ENCODE assay signal across 12 cellular contexts in the genomic region with DNA sequence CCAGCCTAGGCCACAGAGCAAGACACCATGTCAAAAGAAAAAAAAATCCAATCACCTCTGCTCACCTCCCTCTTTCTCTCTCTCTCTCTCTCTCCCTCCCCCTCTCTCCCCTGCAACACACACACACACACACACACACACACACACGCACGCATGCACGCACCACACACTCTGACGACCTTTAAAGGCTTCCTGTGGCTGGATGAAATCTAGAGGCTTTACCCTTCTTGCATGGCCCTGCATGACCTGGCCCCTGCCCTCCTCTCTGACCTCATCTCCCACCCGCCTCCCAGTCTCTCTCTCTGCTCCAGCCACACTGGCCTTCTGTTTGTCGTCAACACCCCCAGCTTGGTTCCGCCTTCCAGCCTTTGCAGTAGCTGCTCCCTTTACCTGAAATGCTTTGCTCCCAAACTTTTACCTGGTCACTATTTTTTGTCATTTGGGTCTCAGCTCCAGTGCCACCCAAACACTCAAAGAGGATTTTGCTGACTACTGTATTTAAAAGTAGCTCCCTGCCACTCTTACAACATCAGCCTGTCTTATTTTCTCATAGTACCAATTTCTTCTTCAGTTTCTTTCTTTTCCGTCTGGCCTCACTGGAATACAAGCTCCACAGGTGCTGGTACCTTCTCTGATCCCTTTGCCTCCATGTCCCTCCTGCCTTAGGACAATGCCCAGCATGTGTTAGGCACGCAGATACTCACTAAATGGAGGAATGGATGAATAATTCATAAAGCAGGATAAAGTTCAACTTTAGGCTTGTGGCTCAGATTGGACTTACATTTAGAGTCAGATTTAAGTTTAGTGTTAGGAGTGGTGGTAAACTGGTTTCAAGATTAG. TPM values are rescaled to one million over a fixed set of nuclear protein-coding genes. Genes with fewer than 3 reads are reported as not detected.
DNase-seq lines count a peak whose midpoint lies in the region; ATAC-seq and TF ChIP-seq lines count a peak whose summit lies in the region.
"Had no signal": no experiment of that assay in that cellular context is flagged by ENCODE, and none has a peak within 500 bp of the region (broad histone marks: within the 10 kb centered on the region; RNA-seq: fewer than 3 reads in every experiment).

No MANE protein-coding gene starts in this region.

- no peaks in the 10 kb centered on the region for H3K4me1 ChIP-seq in DND-41 (ENCODE audit: insufficient read depth, low read length)
- H3K4me1 ChIP-seq in smooth muscle cell (ENCODE audit: low read depth), result no peaks in the 10 kb centered on the region

- CTCF ChIA-PET in activated naive CD4-positive, alpha-beta T cell treated with anti-CD3 and anti-CD28 coated beads, Interleukin-2, amount 10 ng/mL, durations not matched to agents 7 days and 5 days (lab: Charles Lee), result interaction anchor here (1.0 to 27.0 kb wide), 6 partner anchors 9 to 26 kb away, joined by 4 to 780 read pairs (median 8); partner anchors contain the start of genes LST1, LTB and NCR3

- H3K36me3 Mint-ChIP-seq in IgD-negative memory B cell (peaks cover 6% of the 10 kb centered on the region), natural killer cell (no peaks in the 10 kb centered on the region)
- H3K36me3 Mint-ChIP-seq in activated naive CD4-positive, alpha-beta T cell treated with anti-CD3 and anti-CD28 coated beads, Interleukin-2, amount 10 ng/mL, durations not matched to agents 7 days and 5 days, result peaks cover 22% of the 10 kb centered on the region

- H3K27me3 Mint-ChIP-seq in IgD-negative memory B cell, result no peaks in the 10 kb centered on the region
- peaks cover 33% of the 10 kb centered on the region for H3K27me3 Mint-ChIP-seq in activated naive CD4-positive, alpha-beta T cell treated with anti-CD3 and anti-CD28 coated beads, Interleukin-2, amount 10 ng/mL, durations not matched to agents 7 days and 5 days
- H3K27me3 Mint-ChIP-seq in natural killer cell (ENCODE audit: low read depth in 2 of 2), result no peaks in the 10 kb centered on the region

- H3K9ac ChIP-seq in DND-41 (ENCODE audit: low read depth, low read length) (no peak overlapping the region), smooth muscle cell (ENCODE audit: low read depth) (no peak overlapping the region)

- H3K36me3 ChIP-seq in DND-41 (ENCODE audit: insufficient read depth, low read length) (no peaks in the 10 kb centered on the region), smooth muscle cell (ENCODE audit: low read depth) (no peaks in the 10 kb centered on the region)
- H3K36me3 ChIP-seq: ovary had no signal

- H3F3A ChIP-seq in smooth muscle cell (ENCODE audit: low read depth), result peaks cover 10% of the 10 kb centered on the region

- H3K79me2 ChIP-seq in DND-41 (ENCODE audit: insufficient read depth, low read length) (no peaks in the 10 kb centered on the region), smooth muscle cell (ENCODE audit: low read depth) (no peaks in the 10 kb centered on the region)

- no peak overlapping the region for H2AFZ ChIP-seq in DND-41 (ENCODE audit: low read depth, low read length)
- no peak overlapping the region for H2AFZ ChIP-seq in smooth muscle cell (ENCODE audit: low read depth)

- no peak overlapping the region for H3K27ac ChIP-seq in DND-41 (ENCODE audit: low read length)
- H3K27ac ChIP-seq in smooth muscle cell (ENCODE audit: low read depth), result no peak overlapping the region
- H3K27ac ChIP-seq: ovary had no signal

- H3K9me3 ChIP-seq in DND-41 (ENCODE audit: insufficient read depth, low read length, severe bottlenecking), result no peaks in the 10 kb centered on the region
- no peaks in the 10 kb centered on the region for H3K9me3 ChIP-seq in smooth muscle cell (replicated peaks; ENCODE audit: low read depth)
- H3K9me3 ChIP-seq: ovary had no signal

- H3K27me3 ChIP-seq in DND-41 (ENCODE audit: insufficient read depth, low read length, poor library complexity) (no peaks in the 10 kb centered on the region), smooth muscle cell (ENCODE audit: low read depth) (no peaks in the 10 kb centered on the region)
- H3K27me3 ChIP-seq: ovary had no signal

- no peak overlapping the region for H3K4me2 ChIP-seq in DND-41 (ENCODE audit: insufficient read depth, low read length)
- no peak overlapping the region for H3K4me2 ChIP-seq in smooth muscle cell

- ATAC-seq in DND-41 (ENCODE audit: insufficient read depth, low read depth) (0 out of 3 replicates have a peak, but pooled peaks have one; percentile 17), natural killer cell (peak; percentile 23 to 36 (median 31)), GM18498 (IDR thresholded peaks at IDR 0.05; ENCODE audit: unreplicated experiment) (no peak), HG03571 (IDR thresholded peaks at IDR 0.05; ENCODE audit: unreplicated experiment) (no peak)

- peak overlapping the region; percentile 51 to 99 (median 93) for H3K27ac Mint-ChIP-seq in IgD-negative memory B cell
- H3K27ac Mint-ChIP-seq in activated naive CD4-positive, alpha-beta T cell treated with anti-CD3 and anti-CD28 coated beads, Interleukin-2, amount 10 ng/mL, durations not matched to agents 7 days and 5 days, result peak overlapping the region; percentile 85
- peak overlapping the region; percentile 95 for H3K27ac Mint-ChIP-seq in natural killer cell

- H3K4me3 ChIP-seq in DND-41 (ENCODE audit: low read depth in 1 of 2, low read length in 2 of 2) (no peak overlapping the region), smooth muscle cell (no peak overlapping the region)
- H3K4me3 ChIP-seq: ovary had no signal

- H3K4me1 Mint-ChIP-seq in IgD-negative memory B cell (peaks cover 40 to 64% (median 62%) of the 10 kb centered on the region in 3 donors), natural killer cell (peaks cover 35 to 53% of the 10 kb centered on the region in 2 donors)
- H3K4me1 Mint-ChIP-seq in activated naive CD4-positive, alpha-beta T cell treated with anti-CD3 and anti-CD28 coated beads, Interleukin-2, amount 10 ng/mL, durations not matched to agents 7 days and 5 days, result peaks cover 71% of the 10 kb centered on the region

- intact Hi-C loops in natural killer cell (cut with micrococcal nuclease), result loop anchor here (1.0 kb wide), 1 partner anchor 7 kb away; no protein-coding TSS in a partner anchor

- WGBS in smooth muscle cell (ENCODE audit: low lambda C conversion rate), result 59% methylated on average over 9 of the region's 9 CpGs

- TF ChIP-seq CTCF in DND-41 (IDR thresholded peaks at IDR 0.05; ENCODE audit: borderline replicate concordance, extremely low read depth, low read length, poor library complexity, severe bottlenecking) (no peak), natural killer cell (IDR thresholded peaks at IDR 0.05) (no peak), smooth muscle cell (IDR thresholded peaks at IDR 0.05; ENCODE audit: borderline replicate concordance, insufficient read depth, poor library complexity, severe bottlenecking) (no peak)

- no peak for DNase-seq in DND-41
- DNase-seq in activated naive CD4-positive, alpha-beta T cell treated with anti-CD3 and anti-CD28 coated beads, Interleukin-2, amount 10 ng/mL, durations not matched to agents 7 days and 5 days, result peak; percentile 52
- DNase-seq in natural killer cell, result no peak
- DNase-seq in A172 (ENCODE audit: low spot score), result no peak
- DNase-seq in smooth muscle cell (lab: John Stamatoyannopoulos, UW; ENCODE audit: unreplicated experiment), result no peak
- DNase-seq: dermis blood vessel endothelial cell, foreskin fibroblast, NCI-H446 treated with DMSO at 0.1 percent for 48 hours, ovary had no signal

- H3K9me3 Mint-ChIP-seq in IgD-negative memory B cell (no peaks in the 10 kb centered on the region), natural killer cell (no peaks in the 10 kb centered on the region)
- H3K9me3 Mint-ChIP-seq in activated naive CD4-positive, alpha-beta T cell treated with anti-CD3 and anti-CD28 coated beads, Interleukin-2, amount 10 ng/mL, durations not matched to agents 7 days and 5 days, result no peaks in the 10 kb centered on the region

- H3K4me3 Mint-ChIP-seq in IgD-negative memory B cell (peak overlapping the region in 3 of 4 donors; percentile 19 to 80 (median 25)), natural killer cell (peak overlapping the region; percentile 78)
- H3K4me3 Mint-ChIP-seq in activated naive CD4-positive, alpha-beta T cell treated with anti-CD3 and anti-CD28 coated beads, Interleukin-2, amount 10 ng/mL, durations not matched to agents 7 days and 5 days, result peak overlapping the region; percentile 13

- H4K20me1 ChIP-seq in DND-41 (ENCODE audit: insufficient read depth, low read length) (no peaks in the 10 kb centered on the region), smooth muscle cell (ENCODE audit: low read depth) (no peaks in the 10 kb centered on the region)

RNA-seq across cellular contexts. Expression of gene LTA, which starts 4.3 kb away (rescaled TPM):
- polyA plus RNA-seq in IgD-negative memory B cell (16.3 TPM), smooth muscle cell (0.74 TPM in 1 of 2 replicates, not detected in the other)
- total RNA-seq in natural killer cell (10 to 100 TPM in 1 of 3 donors, 1 to 10 TPM in 2; 7.6 to 13.1 (median 8.7) TPM), smooth muscle cell (1.8 TPM in 1 of 2 replicates, not detected in the other)
- not detected in 2 replicates for total RNA-seq in A172 (2014; rRNA removed; shearing (Covaris generic))
- total RNA-seq: dermis blood vessel endothelial cell had no signal

RNA-seq across cellular contexts. Expression of gene TNF, which starts 7.6 kb away (rescaled TPM):
- polyA plus RNA-seq in IgD-negative memory B cell (6.4 TPM), smooth muscle cell (1.5 and 2.4 TPM in 2 replicates)
- total RNA-seq in natural killer cell (10 to 100 TPM; 24.2 to 60.8 (median 46.9) TPM), smooth muscle cell (0.94 and 3.0 TPM in 2 replicates)
- not detected in 2 replicates for total RNA-seq in A172 (2014; rRNA removed; shearing (Covaris generic))

RNA-seq across cellular contexts. Expression of gene LTB, which starts 14.5 kb away (rescaled TPM):
- 2,767 TPM for polyA plus RNA-seq in IgD-negative memory B cell
- 10 to 100 TPM; 17.7 to 42.1 (median 32.6) TPM for total RNA-seq in natural killer cell
- total RNA-seq in A172 (2014; rRNA removed; shearing (Covaris generic)), result not detected in 2 replicates
- total RNA-seq in smooth muscle cell, result 1.5 TPM in 1 of 2 replicates, not detected in the other
- 0.75 and 6.3 TPM in 2 replicates for polyA plus RNA-seq in smooth muscle cell

RNA-seq across cellular contexts. Expression of gene LST1, which starts 18.3 kb away (rescaled TPM):
- polyA plus RNA-seq in IgD-negative memory B cell, result 20.5 TPM
- 100 to 1,000 TPM in 1 of 3 donors, 10 to 100 TPM in 2; 25.4 to 120 (median 50.5) TPM for total RNA-seq in natural killer cell
- not detected in 2 replicates for total RNA-seq in A172 (2014; rRNA removed; shearing (Covaris generic))
- not detected in 2 replicates for total RNA-seq in smooth muscle cell
- polyA plus RNA-seq in smooth muscle cell, result 1.4 and 1.7 TPM in 2 replicates
- total RNA-seq: dermis blood vessel endothelial cell had no signal

RNA-seq across cellular contexts. Expression of gene NFKBIL1, which starts 20.3 kb away (rescaled TPM):
- polyA plus RNA-seq in IgD-negative memory B cell (11.5 TPM), smooth muscle cell (23.5 and 25.9 TPM in 2 replicates)
- total RNA-seq in natural killer cell (10 to 100 TPM in 2 of 3 donors, 1 to 10 TPM in 1; 8.1 to 10.9 (median 10.7) TPM), smooth muscle cell (8.1 and 28.2 TPM in 2 replicates)
- 21.1 and 22.0 TPM in 2 replicates for total RNA-seq in A172 (2014; rRNA removed; shearing (Covaris generic))

Comparison
In these comparisons a context has a peak if more than half of its experiments do, and no peak if none do; other contexts are left out.
1. ATAC-seq: peak in DND-41 (single experiment) and natural killer cell (3 of 3); none in GM18498 (single experiment) and HG03571 (single experiment).
2. H3K4me3 Mint-ChIP-seq: peak in every context shown above with its lines; median percentile 78 in natural killer cell; 25 in IgD-negative memory B cell; 13 in activated naive CD4-positive, alpha-beta T cell treated with anti-CD3 and anti-CD28 coated beads, Interleukin-2, amount 10 ng/mL, durations not matched to agents 7 days and 5 days.
3. Peak in every context shown above with its lines, with median percentiles within 50 percentile points of each other: H3K27ac Mint-ChIP-seq.